ENCODE assay signal across 24 cellular contexts in the genomic region with DNA sequence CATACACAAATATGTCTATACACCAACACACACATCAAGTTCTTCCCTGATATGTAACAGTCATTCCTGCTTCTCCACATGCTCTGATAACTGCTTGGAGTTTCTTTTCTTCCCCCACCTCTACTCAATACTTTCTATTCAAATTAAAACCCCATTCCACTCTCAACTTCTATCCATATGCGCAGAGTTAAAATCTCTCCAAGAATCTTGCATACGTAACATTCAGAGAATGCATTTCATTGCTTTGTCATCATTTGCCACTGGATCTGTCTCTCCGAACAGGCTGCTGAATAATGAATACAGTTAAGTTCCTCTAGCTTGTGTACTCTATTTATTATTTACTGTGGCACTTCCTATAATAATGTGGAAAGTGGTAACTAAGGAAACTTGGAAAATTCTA.
DNase-seq lines count a peak whose midpoint lies in the region; ATAC-seq and TF ChIP-seq lines count a peak whose summit lies in the region.
"Had no signal": no experiment of that assay in that cellular context is flagged by ENCODE, and none has a peak within 500 bp of the region (broad histone marks: within the 10 kb centered on the region; RNA-seq: fewer than 3 reads in every experiment).

No MANE protein-coding gene starts in this region.

- no peak overlapping the region for H3K9ac ChIP-seq in KMS-11

- no peaks in the 10 kb centered on the region for H3K9me3 Mint-ChIP-seq in osteocyte (ENCODE audit: unreplicated experiment)
- H3K9me3 Mint-ChIP-seq: activated naive CD8-positive, alpha-beta T cell treated with anti-CD3 and anti-CD28 coated beads, Interleukin-2, amount 50 U/mL, for 24 hours; activated T-cell treated with anti-CD3 and anti-CD28 coated beads, Interleukin-2, amount 50 U/mL, for 4 hours; nephron progenitor cell; stimulated activated effector memory CD8-positive, alpha-beta T cell treated with anti-CD3 and anti-CD28 coated beads, Interleukin-12 subunit alpha, Interleukin-12 subunit beta, amount 100 ng/mL, for 72 hours had no signal

- H3K4me3 Mint-ChIP-seq in osteocyte (ENCODE audit: unreplicated experiment), result no peak overlapping the region
- H3K4me3 Mint-ChIP-seq: activated naive CD8-positive, alpha-beta T cell treated with anti-CD3 and anti-CD28 coated beads, Interleukin-2, amount 50 U/mL, for 24 hours; activated T-cell treated with anti-CD3 and anti-CD28 coated beads, Interleukin-2, amount 50 U/mL, for 4 hours; nephron progenitor cell; stimulated activated effector memory CD8-positive, alpha-beta T cell treated with anti-CD3 and anti-CD28 coated beads, Interleukin-12 subunit alpha, Interleukin-12 subunit beta, amount 100 ng/mL, for 72 hours had no signal

- peaks cover 42% of the 10 kb centered on the region for H3K4me1 Mint-ChIP-seq in osteocyte (ENCODE audit: unreplicated experiment)
- H3K4me1 Mint-ChIP-seq: activated naive CD8-positive, alpha-beta T cell treated with anti-CD3 and anti-CD28 coated beads, Interleukin-2, amount 50 U/mL, for 24 hours; stimulated activated effector memory CD8-positive, alpha-beta T cell treated with anti-CD3 and anti-CD28 coated beads, Interleukin-12 subunit alpha, Interleukin-12 subunit beta, amount 100 ng/mL, for 72 hours had no signal

- no peak overlapping the region for H3K4me3 ChIP-seq in KMS-11 (IDR thresholded peaks at IDR 0.05; ENCODE audit: insufficient read depth, low read depth, low read length)
- H3K4me3 ChIP-seq in brain microvascular endothelial cell (ENCODE audit: low read depth, low read length), result no peak overlapping the region
- H3K4me3 ChIP-seq: lung, pancreas, upper lobe of left lung had no signal

- no peak for TF ChIP-seq CTCF in KMS-11 (conservative IDR thresholded peaks at IDR 0.05; ENCODE audit: low read depth, low read length)
- no peak for TF ChIP-seq CTCF in brain microvascular endothelial cell (IDR thresholded peaks at IDR 0.05; ENCODE audit: low read depth, low read length, missing control alignments)
- no peak for TF ChIP-seq CTCF in osteocyte (IDR thresholded peaks at IDR 0.05)

- H2AFZ ChIP-seq in KMS-11 (ENCODE audit: low read depth), result peak overlapping the region; percentile 12; the same call in 1 of the 2 replicates

- H3K27ac Mint-ChIP-seq in osteocyte (ENCODE audit: unreplicated experiment), result peak overlapping the region; percentile 40
- H3K27ac Mint-ChIP-seq: activated naive CD8-positive, alpha-beta T cell treated with anti-CD3 and anti-CD28 coated beads, Interleukin-2, amount 50 U/mL, for 24 hours; nephron progenitor cell; stimulated activated effector memory CD8-positive, alpha-beta T cell treated with anti-CD3 and anti-CD28 coated beads, Interleukin-12 subunit alpha, Interleukin-12 subunit beta, amount 100 ng/mL, for 72 hours had no signal

- peak overlapping the region; percentile 80; the same call in 1 of the 2 replicates for H3K27ac ChIP-seq in KMS-11
- H3K27ac ChIP-seq in brain microvascular endothelial cell, result peak overlapping the region; percentile 86
- H3K27ac ChIP-seq: C4-2B, pancreas, RWPE1, upper lobe of left lung had no signal

- in situ Hi-C loops in brain microvascular endothelial cell (cut with HindIII; ENCODE audit: low pct_ligation_motif_present, low sequenced_read_pairs), result no loop called here

- H3K27me3 ChIP-seq in KMS-11 (ENCODE audit: insufficient read depth, low read depth) (no peaks in the 10 kb centered on the region), brain microvascular endothelial cell (replicated peaks) (no peaks in the 10 kb centered on the region)
- H3K27me3 ChIP-seq: pancreas, upper lobe of left lung had no signal

- H3K36me3 Mint-ChIP-seq in osteocyte (ENCODE audit: unreplicated experiment), result no peaks in the 10 kb centered on the region
- H3K36me3 Mint-ChIP-seq: stimulated activated effector memory CD8-positive, alpha-beta T cell treated with anti-CD3 and anti-CD28 coated beads, Interleukin-12 subunit alpha, Interleukin-12 subunit beta, amount 100 ng/mL, for 72 hours had no signal

- no peaks in the 10 kb centered on the region for H4K20me1 ChIP-seq in KMS-11 (ENCODE audit: insufficient read depth)

- ATAC-seq in stimulated activated naive CD8-positive, alpha-beta T cell treated with anti-CD3 and anti-CD28 coated beads, Interleukin-15, Interleukin-2, amounts not matched to agents 100 U/mL and 50 U/mL, for 24 hours, result no peak
- ATAC-seq: activated naive CD8-positive, alpha-beta T cell treated with anti-CD3 and anti-CD28 coated beads, Interleukin-2, amount 50 U/mL, for 24 hours; activated T-cell treated with anti-CD3 and anti-CD28 coated beads, Interleukin-2, amount 50 U/mL, for 4 hours; HepG2; pancreas had no signal

- peak overlapping the region; percentile 75; the same call in 1 of the 2 replicates for H3K4me2 ChIP-seq in KMS-11

- H3K27me3 Mint-ChIP-seq in osteocyte (ENCODE audit: unreplicated experiment), result no peaks in the 10 kb centered on the region
- H3K27me3 Mint-ChIP-seq: activated naive CD8-positive, alpha-beta T cell treated with anti-CD3 and anti-CD28 coated beads, Interleukin-2, amount 50 U/mL, for 24 hours had no signal

- DNase-seq in GM03348 (ENCODE audit: low spot score) (peak; percentile 12), brain microvascular endothelial cell (no peak), osteocyte (ENCODE audit: extremely low spot score, unreplicated experiment) (no peak), NCI-H1930 (lab: John Stamatoyannopoulos, UW) (no peak), NCI-H82 treated with DMSO at 0.1 percent for 48 hours (lab: John Stamatoyannopoulos, UW; ENCODE audit: unreplicated experiment) (no peak)
- no peak for DNase-seq in stimulated activated naive CD8-positive, alpha-beta T cell treated with anti-CD3 and anti-CD28 coated beads, Interleukin-15, Interleukin-2, amounts not matched to agents 100 U/mL and 50 U/mL, for 24 hours
- DNase-seq: activated CD4-positive, alpha-beta T cell treated with anti-CD3 and anti-CD28 coated beads for 4 hours; activated naive CD8-positive, alpha-beta T cell treated with anti-CD3 and anti-CD28 coated beads, Interleukin-2, amount 50 U/mL, for 24 hours; activated T-cell treated with anti-CD3 and anti-CD28 coated beads, Interleukin-2, amount 50 U/mL, for 4 hours; DMS79; Kasumi-1; NCI-H187; nephron progenitor cell; pancreas; stimulated activated CD4-positive, alpha-beta T cell treated with anti-CD3 and anti-CD28 coated beads, Interleukin-12 subunit alpha, Interleukin-12 subunit beta, amount 100 ng/mL, for 4 hours; stimulated activated CD4-positive, alpha-beta T cell treated with anti-CD3 and anti-CD28 coated beads, Interleukin-4, amount 100 ng/mL, for 1 hour; substantia nigra; upper lobe of left lung had no signal

- no peaks in the 10 kb centered on the region for H3K79me2 ChIP-seq in KMS-11 (ENCODE audit: insufficient read depth, low read depth)

- no peaks in the 10 kb centered on the region for H3K36me3 ChIP-seq in KMS-11 (ENCODE audit: insufficient read depth)
- H3K36me3 ChIP-seq in brain microvascular endothelial cell (replicated peaks), result no peaks in the 10 kb centered on the region
- H3K36me3 ChIP-seq: pancreas, upper lobe of left lung had no signal

- peaks cover 36% of the 10 kb centered on the region for H3K4me1 ChIP-seq in KMS-11 (ENCODE audit: low read depth, poor library complexity, severe bottlenecking)
- H3K4me1 ChIP-seq: pancreas, upper lobe of left lung had no signal
